8 cellular contexts compared by ENCODE assay signal in the genomic region with DNA sequence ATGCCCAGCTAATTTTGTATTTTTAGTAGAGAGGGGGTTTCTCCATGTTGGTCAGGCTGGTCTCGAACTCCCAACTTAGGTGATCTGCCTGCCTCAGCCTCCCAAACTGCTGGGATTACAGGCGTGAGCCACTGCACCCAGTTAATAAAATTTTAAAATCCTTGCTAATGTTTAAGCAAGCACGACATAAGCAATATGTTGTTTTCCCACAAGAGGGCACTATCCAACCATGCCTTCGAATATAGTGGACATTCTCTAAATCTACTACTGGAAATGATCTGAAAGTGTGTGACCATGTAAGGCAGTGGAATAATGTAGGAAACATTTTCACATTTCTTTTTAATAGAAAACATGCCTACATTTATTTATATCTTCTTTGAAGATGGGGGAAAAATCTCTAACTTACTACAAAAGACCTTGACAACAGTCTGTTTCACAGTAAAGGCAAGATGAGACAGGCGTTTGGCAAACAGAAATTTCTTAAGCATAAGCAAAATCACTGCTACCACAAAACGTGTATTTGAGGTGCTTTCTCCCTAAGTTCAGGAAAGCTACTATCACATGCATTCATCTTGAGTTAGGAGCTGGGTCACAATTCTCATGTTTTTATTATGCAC. TPM values are rescaled to one million over a fixed set of nuclear protein-coding genes. Genes with fewer than 3 reads are reported as not detected.
DNase-seq lines count a peak whose midpoint lies in the region; ATAC-seq, FAIRE-seq and TF ChIP-seq lines count a peak whose summit lies in the region.

No MANE protein-coding gene starts in this region.

- FAIRE-seq in urothelium cell line (lab: Jason Lieb, UNC): peak; percentile 83

- no peak for ATAC-seq in HG03108 (IDR thresholded peaks at IDR 0.05; ENCODE audit: unreplicated experiment)

- H3K27ac ChIP-seq in SJCRH30: no peak overlapping the region

- no peak for TF ChIP-seq EP300 in Ishikawa (IDR thresholded peaks at IDR 0.05; ENCODE audit: borderline replicate concordance)

- TF ChIP-seq RAD21 in Ishikawa (IDR thresholded peaks at IDR 0.05; ENCODE audit: low read depth): peak; percentile 62

- H3K4me1 ChIP-seq in SJCRH30: peaks cover 29% of the 10 kb centered on the region

- peak; percentile 50 for DNase-seq in DMS153 treated with DMSO at 0.1 percent for 48 hours (lab: John Stamatoyannopoulos, UW; ENCODE audit: unreplicated experiment)
- peak; percentile 29 to 79 for DNase-seq in SJCRH30
- DNase-seq in epithelial cell of esophagus (ENCODE audit: low read depth): peak; percentile 71
- peak; percentile 86 for DNase-seq in midbrain (lab: John Stamatoyannopoulos, UW)
- DNase-seq in urothelium cell line (ENCODE audit: low spot score): peak; percentile 64
- DNase-seq in NCI-H226: no peak

- H3K36me3 ChIP-seq in SJCRH30: peaks cover 16% of the 10 kb centered on the region

- H3K9me3 ChIP-seq in SJCRH30 (replicated peaks): no peaks in the 10 kb centered on the region

- H3K4me3 ChIP-seq in SJCRH30 (no peak overlapping the region), epithelial cell of esophagus (ENCODE audit: low read length) (no peak overlapping the region)

- peak; percentile 68 for TF ChIP-seq CTCF in epithelial cell of esophagus (IDR thresholded peaks at IDR 0.05; ENCODE audit: insufficient read depth, low read depth, low read length, missing control alignments)

- no peaks in the 10 kb centered on the region for H3K27me3 ChIP-seq in SJCRH30

TF ChIP-seq in Ishikawa, 13 proteins besides CTCF, POLR2A, EP300 and RAD21:
- no peak for TF ChIP-seq CEBPB (IDR thresholded peaks at IDR 0.05)
- no peak for TF ChIP-seq TAF1 (IDR thresholded peaks at IDR 0.05; ENCODE audit: low read depth)
- TF ChIP-seq, protein P1, sequence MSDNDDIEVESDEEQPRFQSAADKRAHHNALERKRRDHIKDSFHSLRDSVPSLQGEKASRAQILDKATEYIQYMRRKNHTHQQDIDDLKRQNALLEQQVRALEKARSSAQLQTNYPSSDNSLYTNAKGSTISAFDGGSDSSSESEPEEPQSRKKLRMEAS (IDR thresholded peaks at IDR 0.05): no peak
- TF ChIP-seq ZBTB7A (IDR thresholded peaks at IDR 0.05; ENCODE audit: low read depth): no peak
- TF ChIP-seq TEAD4 (IDR thresholded peaks at IDR 0.05): no peak
- no peak for TF ChIP-seq TCF12 (IDR thresholded peaks at IDR 0.05; ENCODE audit: low read depth)
- TF ChIP-seq, protein P2, sequence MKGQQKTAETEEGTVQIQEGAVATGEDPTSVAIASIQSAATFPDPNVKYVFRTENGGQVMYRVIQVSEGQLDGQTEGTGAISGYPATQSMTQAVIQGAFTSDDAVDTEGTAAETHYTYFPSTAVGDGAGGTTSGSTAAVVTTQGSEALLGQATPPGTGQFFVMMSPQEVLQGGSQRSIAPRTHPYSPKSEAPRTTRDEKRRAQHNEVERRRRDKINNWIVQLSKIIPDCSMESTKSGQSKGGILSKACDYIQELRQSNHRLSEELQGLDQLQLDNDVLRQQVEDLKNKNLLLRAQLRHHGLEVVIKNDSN (IDR thresholded peaks at IDR 0.05): no peak
- no peak for TF ChIP-seq FOXM1 (IDR thresholded peaks at IDR 0.05; ENCODE audit: borderline replicate concordance, low read depth)
- no peak for TF ChIP-seq NFIC (IDR thresholded peaks at IDR 0.05)
- TF ChIP-seq EGR1 (IDR thresholded peaks at IDR 0.05): no peak
- TF ChIP-seq, protein P3, sequence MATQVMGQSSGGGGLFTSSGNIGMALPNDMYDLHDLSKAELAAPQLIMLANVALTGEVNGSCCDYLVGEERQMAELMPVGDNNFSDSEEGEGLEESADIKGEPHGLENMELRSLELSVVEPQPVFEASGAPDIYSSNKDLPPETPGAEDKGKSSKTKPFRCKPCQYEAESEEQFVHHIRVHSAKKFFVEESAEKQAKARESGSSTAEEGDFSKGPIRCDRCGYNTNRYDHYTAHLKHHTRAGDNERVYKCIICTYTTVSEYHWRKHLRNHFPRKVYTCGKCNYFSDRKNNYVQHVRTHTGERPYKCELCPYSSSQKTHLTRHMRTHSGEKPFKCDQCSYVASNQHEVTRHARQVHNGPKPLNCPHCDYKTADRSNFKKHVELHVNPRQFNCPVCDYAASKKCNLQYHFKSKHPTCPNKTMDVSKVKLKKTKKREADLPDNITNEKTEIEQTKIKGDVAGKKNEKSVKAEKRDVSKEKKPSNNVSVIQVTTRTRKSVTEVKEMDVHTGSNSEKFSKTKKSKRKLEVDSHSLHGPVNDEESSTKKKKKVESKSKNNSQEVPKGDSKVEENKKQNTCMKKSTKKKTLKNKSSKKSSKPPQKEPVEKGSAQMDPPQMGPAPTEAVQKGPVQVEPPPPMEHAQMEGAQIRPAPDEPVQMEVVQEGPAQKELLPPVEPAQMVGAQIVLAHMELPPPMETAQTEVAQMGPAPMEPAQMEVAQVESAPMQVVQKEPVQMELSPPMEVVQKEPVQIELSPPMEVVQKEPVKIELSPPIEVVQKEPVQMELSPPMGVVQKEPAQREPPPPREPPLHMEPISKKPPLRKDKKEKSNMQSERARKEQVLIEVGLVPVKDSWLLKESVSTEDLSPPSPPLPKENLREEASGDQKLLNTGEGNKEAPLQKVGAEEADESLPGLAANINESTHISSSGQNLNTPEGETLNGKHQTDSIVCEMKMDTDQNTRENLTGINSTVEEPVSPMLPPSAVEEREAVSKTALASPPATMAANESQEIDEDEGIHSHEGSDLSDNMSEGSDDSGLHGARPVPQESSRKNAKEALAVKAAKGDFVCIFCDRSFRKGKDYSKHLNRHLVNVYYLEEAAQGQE (IDR thresholded peaks at IDR 0.05; ENCODE audit: low read depth): no peak
- TF ChIP-seq CREB1 (IDR thresholded peaks at IDR 0.05; ENCODE audit: low read depth): no peak
- TF ChIP-seq YY1 (IDR thresholded peaks at IDR 0.05; ENCODE audit: low read depth): no peak

RNA-seq across cellular contexts. Expression of a gene that starts 38.2 kb away (rescaled TPM):
- 38.3 and 46.2 TPM in 2 replicates for total RNA-seq in SJCRH30 (2014; rRNA removed; shearing (Covaris generic))
